ENCODE assay signal across 22 cellular contexts in genomic region chr5:56344594-56344993, GRCh38.
"Had no signal": no experiment of that assay in that cellular context is flagged by ENCODE, and none has a peak within 500 bp of the region (broad histone marks: within the 10 kb centered on the region; RNA-seq: fewer than 3 reads in every experiment).

No MANE protein-coding gene starts in this region.

- H3K27ac Mint-ChIP-seq: immature natural killer cell; mesothelial cell of epicardium; naive thymus-derived CD4-positive, alpha-beta T cell; nephron progenitor cell; stimulated activated effector memory CD8-positive, alpha-beta T cell treated with anti-CD3 and anti-CD28 coated beads, Interleukin-12 subunit alpha, Interleukin-12 subunit beta, amount 100 ng/mL, for 72 hours had no signal

- H3K36me3 Mint-ChIP-seq: stimulated activated effector memory CD8-positive, alpha-beta T cell treated with anti-CD3 and anti-CD28 coated beads, Interleukin-12 subunit alpha, Interleukin-12 subunit beta, amount 100 ng/mL, for 72 hours had no signal

- H3K4me3 Mint-ChIP-seq: immature natural killer cell; mesothelial cell of epicardium; naive thymus-derived CD4-positive, alpha-beta T cell; nephron progenitor cell; stimulated activated effector memory CD8-positive, alpha-beta T cell treated with anti-CD3 and anti-CD28 coated beads, Interleukin-12 subunit alpha, Interleukin-12 subunit beta, amount 100 ng/mL, for 72 hours had no signal

- H3K9me3 ChIP-seq: mucosa of descending colon, prostate gland, right atrium auricular region, sigmoid colon, stomach, thyroid gland, vagina had no signal

- H3K4me1 ChIP-seq: prostate gland, thyroid gland, vagina had no signal

- H3K36me3 ChIP-seq: prostate gland, right atrium auricular region, sigmoid colon, stomach, thyroid gland, vagina had no signal

- H3K27ac ChIP-seq: prostate gland, right atrium auricular region, sigmoid colon, stomach, thyroid gland, vagina had no signal

- ATAC-seq: mucosa of descending colon; naive thymus-derived CD4-positive, alpha-beta T cell; stimulated activated effector memory CD8-positive, alpha-beta T cell treated with anti-CD3 and anti-CD28 coated beads, Interleukin-12 subunit alpha, Interleukin-12 subunit beta, amount 100 ng/mL, for 72 hours had no signal

- H3K4me1 Mint-ChIP-seq: immature natural killer cell; stimulated activated effector memory CD8-positive, alpha-beta T cell treated with anti-CD3 and anti-CD28 coated beads, Interleukin-12 subunit alpha, Interleukin-12 subunit beta, amount 100 ng/mL, for 72 hours had no signal

- H3K9me3 Mint-ChIP-seq: stimulated activated effector memory CD8-positive, alpha-beta T cell treated with anti-CD3 and anti-CD28 coated beads, Interleukin-12 subunit alpha, Interleukin-12 subunit beta, amount 100 ng/mL, for 72 hours had no signal

- H3K27me3 Mint-ChIP-seq: naive thymus-derived CD4-positive, alpha-beta T cell had no signal

- DNase-seq: cortex of kidney; hypothalamus; immature natural killer cell; islet precursor cell; kidney glomerular epithelial cell; mesenchymal stem cell; mucosa of descending colon; naive thymus-derived CD4-positive, alpha-beta T cell; nephron progenitor cell; nucleus accumbens; sigmoid colon; stimulated activated CD4-positive, alpha-beta T cell treated with anti-CD3 and anti-CD28 coated beads, Interleukin-2, amount 100 ng/mL, for 24 hours; stimulated activated CD4-positive, alpha-beta T cell treated with anti-CD3 and anti-CD28 coated beads, Interleukin-4, amount 100 ng/mL, for 24 hours; stomach; thyroid gland; trophoblast cell had no signal

- H3K27me3 ChIP-seq: right atrium auricular region, sigmoid colon, stomach, thyroid gland, vagina had no signal

- H3K4me3 ChIP-seq: lung, mucosa of descending colon, prostate gland, right atrium auricular region, sigmoid colon, stomach, thyroid gland, vagina had no signal
